ENCODE assay signal across 25 cellular contexts in genomic region chr2:187129866-187130265, GRCh38.
"Had no signal": no experiment of that assay in that cellular context is flagged by ENCODE, and none has a peak within 500 bp of the region (broad histone marks: within the 10 kb centered on the region; RNA-seq: fewer than 3 reads in every experiment).

No MANE protein-coding gene starts in this region.

- H3K4me2 ChIP-seq: hepatocyte had no signal

- H3K4me3 ChIP-seq: colonic mucosa, coronary artery, dorsolateral prefrontal cortex, esophagus muscularis mucosa, esophagus squamous epithelium, gastrocnemius medialis, gastroesophageal sphincter, heart left ventricle, heart right ventricle, hepatocyte had no signal

- H3K36me3 ChIP-seq: colonic mucosa, esophagus muscularis mucosa, esophagus squamous epithelium, gastrocnemius medialis, gastroesophageal sphincter, heart left ventricle, heart right ventricle had no signal

- H3K27ac ChIP-seq: colonic mucosa, coronary artery, epithelial cell of prostate, esophagus muscularis mucosa, esophagus squamous epithelium, foreskin keratinocyte, gastrocnemius medialis, gastroesophageal sphincter, heart left ventricle, heart right ventricle, hepatocyte had no signal

- H3K27me3 ChIP-seq: colonic mucosa, dorsolateral prefrontal cortex, esophagus muscularis mucosa, esophagus squamous epithelium, foreskin keratinocyte, gastrocnemius medialis, gastroesophageal sphincter, heart left ventricle, heart right ventricle, hepatocyte had no signal

- H3K9me3 ChIP-seq: colonic mucosa, esophagus muscularis mucosa, esophagus squamous epithelium, gastrocnemius medialis, gastroesophageal sphincter had no signal

- H3K79me2 ChIP-seq: hepatocyte had no signal

- H2AFZ ChIP-seq: hepatocyte had no signal

- H3K4me1 ChIP-seq: colonic mucosa, esophagus muscularis mucosa, esophagus squamous epithelium, gastrocnemius medialis, gastroesophageal sphincter, heart left ventricle, heart right ventricle had no signal

- DNase-seq: colonic mucosa; cortex of kidney; dermis blood vessel endothelial cell; dorsolateral prefrontal cortex; effector CD4-positive, alpha-beta T cell; effector CD8-positive, alpha-beta T cell; effector memory CD4-positive, alpha-beta T cell; effector memory CD8-positive, alpha-beta T cell; endodermal cell; erythroblast; esophagus squamous epithelium; foreskin fibroblast; foreskin melanocyte; gastrocnemius medialis; glutamatergic neuron; head of caudate nucleus; heart left ventricle; heart right ventricle had no signal

- ATAC-seq: effector memory CD8-positive, alpha-beta T cell; esophagus mucosa; foreskin keratinocyte; gastrocnemius medialis; gastroesophageal sphincter; heart left ventricle; heart right ventricle had no signal
